8 cellular contexts compared by ENCODE assay signal in genomic region chr14:54902521-54903420, GRCh38. TPM values are rescaled to one million over a fixed set of nuclear protein-coding genes. Genes with fewer than 3 reads are reported as not detected.
DNase-seq lines count a peak whose midpoint lies in the region; ATAC-seq, FAIRE-seq and TF ChIP-seq lines count a peak whose summit lies in the region.

GCH1 (minus strand) TSS chr14:54902826; CDS start chr14:54902663, 163 bp downstream.

- ATAC-seq in heart left ventricle = peak; percentile 85 to 97 (median 93)
- peak; percentile 90 for ATAC-seq in aorta (ENCODE audit: low FRiP score)

- in situ Hi-C loops in SK-MEL-5 (cut with HindIII; ENCODE audit: low pct_unique_long_range_greater_than_20kb, low sequenced_read_pairs) = no loop called here

- peak; percentile 92 for DNase-seq in GM03348 (ENCODE audit: low spot score)
- peak; percentile 52 for DNase-seq in H54 (ENCODE audit: insufficient read length, low spot score)
- DNase-seq in LoVo (ENCODE audit: low spot score) = peak; percentile 92
- peak; percentile 58 for DNase-seq in SK-MEL-5 (ENCODE audit: low read depth, low spot score)
- DNase-seq in activated naive CD4-positive, alpha-beta T cell treated with anti-CD3 and anti-CD28 coated beads, Interleukin-2, amount 50 U/mL, for 16 hours = peak; percentile 78
- DNase-seq in heart left ventricle = peak; percentile 59 to 85 (median 76)
- peak; percentile 79 for DNase-seq in prostate gland (ENCODE audit: low spot score)
- peak; percentile 66 to 90 for DNase-seq in aorta

- H3K36me3 ChIP-seq in heart left ventricle = no peaks in the 10 kb centered on the region
- no peaks in the 10 kb centered on the region for H3K36me3 ChIP-seq in prostate gland
- no peaks in the 10 kb centered on the region for H3K36me3 ChIP-seq in aorta (ENCODE audit: control insufficient read depth in 1 of 2, insufficient read depth in 2 of 2, low read length in 1 of 2)

- H3K27ac ChIP-seq in heart left ventricle (peak within 1 kb of the TSS; percentile 62 to 91 (median 82)), prostate gland (peak within 1 kb of the TSS; percentile 78 to 86), aorta (ENCODE audit: low read depth in 1 of 2, low read length in 2 of 2) (no peak within 1 kb of the TSS)

- H3K9me3 ChIP-seq in heart left ventricle = no peaks in the 10 kb centered on the region
- H3K9me3 ChIP-seq in prostate gland = no peaks in the 10 kb centered on the region
- no peaks in the 10 kb centered on the region for H3K9me3 ChIP-seq in aorta (ENCODE audit: control insufficient read depth, low read length)

- H3K4me3 ChIP-seq in heart left ventricle (peak within 1 kb of the TSS; percentile 61 to 97 (median 82)), prostate gland (peak within 1 kb of the TSS; percentile 64 to 78), aorta (ENCODE audit: low read length in 2 of 2) (peak within 1 kb of the TSS; percentile 34 to 81)

- no peak for FAIRE-seq in H54 (lab: Jason Lieb, UNC)

- TF ChIP-seq CTCF in heart left ventricle (IDR thresholded peaks at IDR 0.05) (peak; percentile 36 to 75 (median 54)), prostate gland (IDR thresholded peaks at IDR 0.05) (peak; percentile 9 to 47 (median 31))

- H3K27me3 ChIP-seq in heart left ventricle (no peaks in the 10 kb centered on the region), prostate gland (replicated peaks; ENCODE audit: insufficient read depth) (no peaks in the 10 kb centered on the region), aorta (ENCODE audit: control insufficient read depth in 1 of 2, insufficient read depth in 2 of 2, low read length in 1 of 2) (peaks cover 0 to 2% of the 10 kb centered on the region in 2 donors)

- 1 to 6% (median 2%) methylated on average over 16 to 83 of the region's 83 CpGs for WGBS in heart left ventricle, 4 donors
- 1% methylated on average over 53 of the region's 83 CpGs for WGBS in prostate gland
- WGBS in aorta, 2 donors = 0 to 1% methylated on average over 75 to 83 of the region's 83 CpGs

- peak; percentile 46; the same call in 1 of the 2 replicates for TF ChIP-seq POLR2A in H54 (IDR thresholded peaks at IDR 0.05; ENCODE audit: low read depth, low read length)
- peak in 1 of 2 donors; percentile 78 for TF ChIP-seq POLR2A in heart left ventricle (IDR thresholded peaks at IDR 0.05)
- peak; percentile 88 for TF ChIP-seq POLR2A in prostate gland (IDR thresholded peaks at IDR 0.05)

- peaks cover 0 to 29% (median 1%) of the 10 kb centered on the region in 12 donors for H3K4me1 ChIP-seq in heart left ventricle
- H3K4me1 ChIP-seq in prostate gland (replicated peaks) = no peaks in the 10 kb centered on the region
- no peaks in the 10 kb centered on the region for H3K4me1 ChIP-seq in aorta (ENCODE audit: control insufficient read depth in 1 of 2, insufficient read depth in 2 of 2, low read length in 2 of 2)

- intact Hi-C loops in heart left ventricle (cut with DNase I) = loop anchor here in 2 of 10 donors (5.0 kb wide), 3 partner anchors 90 to 335 kb away; partner anchors contain the start of gene SAMD4A (in 1 of the 2)
- intact Hi-C loops in prostate gland (cut with DNase I) = no loop called here
- intact Hi-C loops in aorta (cut with DNase I) = no loop called here

RNA-seq across cellular contexts. Expression of gene GCH1, which starts in this region (rescaled TPM):
- total RNA-seq in SK-MEL-5 (2014; rRNA removed; shearing (Covaris generic)) = 2.7 and 3.9 TPM in 2 replicates
- polyA plus RNA-seq in SK-MEL-5 (2015; cell fraction: cytosol; rRNA removed) = 4.2 and 6.0 TPM in 2 replicates
- 3.2 and 4.6 TPM in 2 replicates for polyA plus RNA-seq in SK-MEL-5 (2015; cell fraction: nucleus; rRNA removed)
- total RNA-seq in heart left ventricle (10 to 100 TPM in 1 of 9 donors, 1 to 10 TPM in 8; 1.6 to 13.8 (median 3.7) TPM), prostate gland (10 to 100 TPM in 1 of 2 donors, 1 to 10 TPM in 1; 4.9 to 19.4 TPM), aorta (1 to 10 TPM; 6.0 to 7.4 TPM)
- polyA plus RNA-seq in heart left ventricle (1 to 10 TPM; 1.9 to 2.7 TPM), aorta (10 to 100 TPM in 1 of 2 donors, 1 to 10 TPM in 1; 1.3 to 10.4 TPM)

Comparison
In these comparisons a context has a peak if more than half of its experiments do, and no peak if none do; other contexts are left out.
1. H3K27ac ChIP-seq: peak in heart left ventricle (12 of 12) and prostate gland (2 of 2); none in aorta (0 of 2).
2. Peak in every context shown above with its lines, with median percentiles within 50 percentile points of each other: DNase-seq and H3K4me3 ChIP-seq.